ENCODE assay signal across 12 cellular contexts in genomic region chr11:7977251-7977917, GRCh38. TPM values are rescaled to one million over a fixed set of nuclear protein-coding genes. Genes with fewer than 3 reads are reported as not detected.
DNase-seq lines count a peak whose midpoint lies in the region; ATAC-seq, FAIRE-seq and TF ChIP-seq lines count a peak whose summit lies in the region.
"Had no signal": no experiment of that assay in that cellular context is flagged by ENCODE, and none has a peak within 500 bp of the region (broad histone marks: within the 10 kb centered on the region; RNA-seq: fewer than 3 reads in every experiment).

No MANE protein-coding gene starts in this region.

- no TSS peak for BruUV-seq in Calu3 (replicated peaks; lab: Mats Ljungman, UMichigan)

- H3K36me3 ChIP-seq in MG63 (no peaks in the 10 kb centered on the region), astrocyte (ENCODE audit: insufficient read depth, low read length) (no peaks in the 10 kb centered on the region), kidney epithelial cell (ENCODE audit: control insufficient read depth, insufficient read depth, low read length) (no peaks in the 10 kb centered on the region)
- H3K36me3 ChIP-seq: colonic mucosa, uterus had no signal

- H3K4me3 Mint-ChIP-seq in Calu3 (ENCODE audit: low read depth, unreplicated experiment): peak overlapping the region; percentile 5
- no peak overlapping the region for H3K4me3 Mint-ChIP-seq in astrocyte (ENCODE audit: unreplicated experiment)
- H3K4me3 Mint-ChIP-seq in activated T-helper 1 cell treated with anti-CD3 and anti-CD28 coated beads, Interleukin-12 subunit alpha, Interleukin-12 subunit beta, Interleukin-2, Interleukin-4 antibody, amounts not matched to agents 30 ng/mL and 10 ng/mL and 1 ng/mL, durations not matched to agents 14 hours and 24 hours and 36 hours: no peak overlapping the region

- ATAC-seq in GM18519 (IDR thresholded peaks at IDR 0.05; ENCODE audit: low FRiP score, unreplicated experiment) (no peak), HG02571 (IDR thresholded peaks at IDR 0.05; ENCODE audit: unreplicated experiment) (no peak)

- H3K27me3 ChIP-seq in MG63 (no peaks in the 10 kb centered on the region), astrocyte (ENCODE audit: insufficient read depth, low read length) (no peaks in the 10 kb centered on the region), kidney epithelial cell (ENCODE audit: control insufficient read depth, insufficient read depth, low read length) (no peaks in the 10 kb centered on the region)
- H3K27me3 ChIP-seq: colonic mucosa, uterus had no signal

- CTCF ChIA-PET in Calu3 (lab: Charles Lee): interaction anchor here (1.4 to 2.3 kb wide), 2 partner anchors 72 to 85 kb away, joined by 3 to 7 read pairs; no protein-coding TSS in a partner anchor

- peaks cover 16% of the 10 kb centered on the region for H3K4me1 ChIP-seq in astrocyte (ENCODE audit: insufficient read depth, low read length)
- H3K4me1 ChIP-seq: colonic mucosa, uterus had no signal

- H2AFZ ChIP-seq in astrocyte (ENCODE audit: low read depth, low read length): peak overlapping the region; percentile 1

- H3K27me3 Mint-ChIP-seq in Calu3 (ENCODE audit: unreplicated experiment): no peaks in the 10 kb centered on the region
- no peaks in the 10 kb centered on the region for H3K27me3 Mint-ChIP-seq in astrocyte (ENCODE audit: low read depth, unreplicated experiment)
- H3K27me3 Mint-ChIP-seq in activated T-helper 1 cell treated with anti-CD3 and anti-CD28 coated beads, Interleukin-12 subunit alpha, Interleukin-12 subunit beta, Interleukin-2, Interleukin-4 antibody, amounts not matched to agents 30 ng/mL and 10 ng/mL and 1 ng/mL, durations not matched to agents 14 hours and 24 hours and 36 hours (ENCODE audit: insufficient read depth): no peaks in the 10 kb centered on the region

- H3K9ac ChIP-seq in astrocyte (ENCODE audit: low read length): no peak overlapping the region

- no peaks in the 10 kb centered on the region for H3K9me3 ChIP-seq in MG63
- H3K9me3 ChIP-seq in astrocyte (ENCODE audit: insufficient read depth, low read depth, low read length): no peaks in the 10 kb centered on the region
- H3K9me3 ChIP-seq: colonic mucosa, uterus had no signal

- no peaks in the 10 kb centered on the region for H4K20me1 ChIP-seq in astrocyte (ENCODE audit: insufficient read depth, low read length)

- no peaks in the 10 kb centered on the region for H3K79me2 ChIP-seq in astrocyte (ENCODE audit: insufficient read depth, low read length)

- H3K36me3 Mint-ChIP-seq in Calu3 (ENCODE audit: insufficient read depth, unreplicated experiment): no peaks in the 10 kb centered on the region
- no peaks in the 10 kb centered on the region for H3K36me3 Mint-ChIP-seq in astrocyte (ENCODE audit: low read depth, unreplicated experiment)
- no peaks in the 10 kb centered on the region for H3K36me3 Mint-ChIP-seq in activated T-helper 1 cell treated with anti-CD3 and anti-CD28 coated beads, Interleukin-12 subunit alpha, Interleukin-12 subunit beta, Interleukin-2, Interleukin-4 antibody, amounts not matched to agents 30 ng/mL and 10 ng/mL and 1 ng/mL, durations not matched to agents 14 hours and 24 hours and 36 hours (ENCODE audit: low read depth)

- H3K4me1 Mint-ChIP-seq in Calu3 (ENCODE audit: low read depth, unreplicated experiment) (peaks cover 27% of the 10 kb centered on the region), astrocyte (ENCODE audit: low read depth, unreplicated experiment) (peaks cover 22% of the 10 kb centered on the region)
- H3K4me1 Mint-ChIP-seq in activated T-helper 1 cell treated with anti-CD3 and anti-CD28 coated beads, Interleukin-12 subunit alpha, Interleukin-12 subunit beta, Interleukin-2, Interleukin-4 antibody, amounts not matched to agents 30 ng/mL and 10 ng/mL and 1 ng/mL, durations not matched to agents 14 hours and 24 hours and 36 hours (ENCODE audit: low read depth): no peaks in the 10 kb centered on the region

- H3K9me3 Mint-ChIP-seq in Calu3 (ENCODE audit: low read depth, unreplicated experiment) (no peaks in the 10 kb centered on the region), astrocyte (ENCODE audit: unreplicated experiment) (no peaks in the 10 kb centered on the region)
- no peaks in the 10 kb centered on the region for H3K9me3 Mint-ChIP-seq in activated T-helper 1 cell treated with anti-CD3 and anti-CD28 coated beads, Interleukin-12 subunit alpha, Interleukin-12 subunit beta, Interleukin-2, Interleukin-4 antibody, amounts not matched to agents 30 ng/mL and 10 ng/mL and 1 ng/mL, durations not matched to agents 14 hours and 24 hours and 36 hours

- peak overlapping the region; percentile 66 for H3K27ac Mint-ChIP-seq in Calu3 (ENCODE audit: unreplicated experiment)
- peak overlapping the region; percentile 95 for H3K27ac Mint-ChIP-seq in astrocyte (ENCODE audit: unreplicated experiment)
- no peak overlapping the region for H3K27ac Mint-ChIP-seq in activated T-helper 1 cell treated with anti-CD3 and anti-CD28 coated beads, Interleukin-12 subunit alpha, Interleukin-12 subunit beta, Interleukin-2, Interleukin-4 antibody, amounts not matched to agents 30 ng/mL and 10 ng/mL and 1 ng/mL, durations not matched to agents 14 hours and 24 hours and 36 hours

- intact Hi-C loops in Calu3 (cut with micrococcal nuclease; ENCODE audit: unreplicated experiment): no loop called here
- intact Hi-C loops in activated T-helper 1 cell treated with anti-CD3 and anti-CD28 coated beads, Interleukin-12 subunit alpha, Interleukin-12 subunit beta, Interleukin-2, Interleukin-4 antibody, amounts not matched to agents 30 ng/mL and 10 ng/mL and 1 ng/mL, durations not matched to agents 14 hours and 24 hours and 36 hours (cut with micrococcal nuclease): no loop called here

- H3K4me3 ChIP-seq in MG63 (0 out of 2 replicates have a peak overlapping the region, but pooled peaks have one; percentile 5), astrocyte (ENCODE audit: insufficient read depth, low read depth, low read length) (peak overlapping the region; percentile 30), kidney epithelial cell (ENCODE audit: low read depth, low read length) (no peak overlapping the region)
- H3K4me3 ChIP-seq: colonic mucosa, uterus had no signal

- H3K27ac ChIP-seq in astrocyte (ENCODE audit: low read depth, low read length): peak overlapping the region; percentile 84
- H3K27ac ChIP-seq: colonic mucosa, uterus had no signal

- FAIRE-seq in astrocyte (lab: Jason Lieb, UNC): peak; percentile 84

- TF ChIP-seq CTCF in Calu3 (IDR thresholded peaks at IDR 0.05; ENCODE audit: unreplicated experiment) (no peak), astrocyte (IDR thresholded peaks at IDR 0.05; ENCODE audit: insufficient read depth, low read depth, low read length) (no peak), kidney epithelial cell (IDR thresholded peaks at IDR 0.05; ENCODE audit: insufficient read depth, low read length, poor library complexity, severe bottlenecking) (no peak)

- peak overlapping the region; percentile 72 for H3K4me2 ChIP-seq in astrocyte (ENCODE audit: low read length)

- DNase-seq in Calu3 (no peak), MG63 (peak; percentile 50), astrocyte (ENCODE audit: low read depth) (peak; percentile 89), kidney epithelial cell (ENCODE audit: low read depth) (peak; percentile 34), 8988T (no peak)
- DNase-seq in activated T-helper 1 cell treated with anti-CD3 and anti-CD28 coated beads, Interleukin-12 subunit alpha, Interleukin-12 subunit beta, Interleukin-2, Interleukin-4 antibody, amounts not matched to agents 30 ng/mL and 10 ng/mL and 1 ng/mL, durations not matched to agents 14 hours and 24 hours and 36 hours (ENCODE audit: low spot score): no peak
- DNase-seq: colonic mucosa, nucleus accumbens, uterus had no signal

RNA-seq across cellular contexts. Expression of gene EIF3F, which starts 9.8 kb away (rescaled TPM):
- total RNA-seq in Calu3 (2022) (178 and 197 TPM in 2 replicates), astrocyte (243 and 260 TPM in 2 replicates), kidney epithelial cell (334 and 372 TPM in 2 replicates)
- 289 and 387 TPM in 2 replicates for total RNA-seq in MG63 (2014; rRNA removed; shearing (Covaris generic); ENCODE audit: low replicate concordance)
- 210 and 214 TPM in 2 replicates for total RNA-seq in activated T-helper 1 cell treated with anti-CD3 and anti-CD28 coated beads, Interleukin-12 subunit alpha, Interleukin-12 subunit beta, Interleukin-2, Interleukin-4 antibody, amounts not matched to agents 30 ng/mL and 10 ng/mL and 1 ng/mL, durations not matched to agents 14 hours and 24 hours and 36 hours

RNA-seq across cellular contexts. Expression of gene NLRP10, which starts 12.1 kb away (rescaled TPM):
- total RNA-seq in Calu3 (2022) (not detected in 2 replicates), astrocyte (2.5 and 3.1 TPM in 2 replicates), kidney epithelial cell (not detected in 2 replicates)
- total RNA-seq in MG63 (2014; rRNA removed; shearing (Covaris generic); ENCODE audit: low replicate concordance): 0.36 TPM in 1 of 2 replicates, not detected in the other
- not detected in 2 replicates for total RNA-seq in activated T-helper 1 cell treated with anti-CD3 and anti-CD28 coated beads, Interleukin-12 subunit alpha, Interleukin-12 subunit beta, Interleukin-2, Interleukin-4 antibody, amounts not matched to agents 30 ng/mL and 10 ng/mL and 1 ng/mL, durations not matched to agents 14 hours and 24 hours and 36 hours
- total RNA-seq: colonic mucosa; T-helper 2 cell treated with Interferon-gamma antibody and Interleukin-4, amounts not matched to agents 100 ng/mL and 5 ng/mL, for 36 hours; uterus had no signal

RNA-seq across cellular contexts. Expression of gene OR10A3, which starts 35.9 kb away (rescaled TPM):
- total RNA-seq in Calu3 (2022): not detected in 2 replicates
- total RNA-seq in MG63 (2014; rRNA removed; shearing (Covaris generic); ENCODE audit: low replicate concordance): not detected in 2 replicates
- total RNA-seq in astrocyte: not detected in 2 replicates
- not detected in 2 replicates for total RNA-seq in kidney epithelial cell
- not detected in 2 replicates for total RNA-seq in activated T-helper 1 cell treated with anti-CD3 and anti-CD28 coated beads, Interleukin-12 subunit alpha, Interleukin-12 subunit beta, Interleukin-2, Interleukin-4 antibody, amounts not matched to agents 30 ng/mL and 10 ng/mL and 1 ng/mL, durations not matched to agents 14 hours and 24 hours and 36 hours
- total RNA-seq: colonic mucosa; T-helper 2 cell treated with Interferon-gamma antibody and Interleukin-4, amounts not matched to agents 100 ng/mL and 5 ng/mL, for 36 hours; uterus had no signal

RNA-seq across cellular contexts. Expression of gene OR10A6, which starts 46.3 kb away (rescaled TPM):
- not detected in 2 replicates for total RNA-seq in Calu3 (2022)
- total RNA-seq in MG63 (2014; rRNA removed; shearing (Covaris generic); ENCODE audit: low replicate concordance): not detected in 2 replicates
- 0.07 TPM in 1 of 2 replicates, not detected in the other for total RNA-seq in astrocyte
- total RNA-seq in kidney epithelial cell: not detected in 2 replicates
- total RNA-seq in activated T-helper 1 cell treated with anti-CD3 and anti-CD28 coated beads, Interleukin-12 subunit alpha, Interleukin-12 subunit beta, Interleukin-2, Interleukin-4 antibody, amounts not matched to agents 30 ng/mL and 10 ng/mL and 1 ng/mL, durations not matched to agents 14 hours and 24 hours and 36 hours: not detected in 2 replicates
- total RNA-seq: colonic mucosa; T-helper 2 cell treated with Interferon-gamma antibody and Interleukin-4, amounts not matched to agents 100 ng/mL and 5 ng/mL, for 36 hours; uterus had no signal

Comparison
In these comparisons a context has a peak if more than half of its experiments do, and no peak if none do; other contexts are left out.
1. DNase-seq: peak in MG63 (single experiment), astrocyte (single experiment) and kidney epithelial cell (single experiment); none in Calu3 (single experiment), 8988T (single experiment) and activated T-helper 1 cell treated with anti-CD3 and anti-CD28 coated beads, Interleukin-12 subunit alpha, Interleukin-12 subunit beta, Interleukin-2, Interleukin-4 antibody, amounts not matched to agents 30 ng/mL and 10 ng/mL and 1 ng/mL, durations not matched to agents 14 hours and 24 hours and 36 hours (single experiment).